ENCODE assay signal across 8 cellular contexts in genomic region chr2:232633413-232634318, GRCh38. TPM values are rescaled to one million over a fixed set of nuclear protein-coding genes. Genes with fewer than 3 reads are reported as not detected.
A peak's percentile ranks its signal among the peaks of the same experiment; 100 is the strongest.
DNase-seq lines count a peak whose midpoint lies in the region; ATAC-seq and TF ChIP-seq lines count a peak whose summit lies in the region.

A gene with protein sequence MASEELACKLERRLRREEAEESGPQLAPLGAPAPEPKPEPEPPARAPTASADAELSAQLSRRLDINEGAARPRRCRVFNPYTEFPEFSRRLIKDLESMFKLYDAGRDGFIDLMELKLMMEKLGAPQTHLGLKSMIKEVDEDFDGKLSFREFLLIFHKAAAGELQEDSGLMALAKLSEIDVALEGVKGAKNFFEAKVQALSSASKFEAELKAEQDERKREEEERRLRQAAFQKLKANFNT (plus strand): TSS chr2:232633604. CDS start chr2:232633705, 101 bp downstream.

- no peaks in the 10 kb centered on the region for H3K36me3 ChIP-seq in HEK293 (ENCODE audit: control insufficient read depth in 2 of 2, insufficient read depth in 1 of 2, low read length in 2 of 2)
- H3K36me3 ChIP-seq in SJSA1: no peaks in the 10 kb centered on the region
- no peaks in the 10 kb centered on the region for H3K36me3 ChIP-seq in cardiac muscle cell
- no peaks in the 10 kb centered on the region for H3K36me3 ChIP-seq in osteoblast (ENCODE audit: insufficient read depth, low read length)
- H3K36me3 ChIP-seq in thoracic aorta: no peaks in the 10 kb centered on the region

- no peaks in the 10 kb centered on the region for H3K79me2 ChIP-seq in osteoblast (ENCODE audit: insufficient read depth, low read length)

- ATAC-seq in thoracic aorta (ENCODE audit: insufficient number of reproducible peaks, low FRiP score, low read depth): peak; percentile 39
- no peak for ATAC-seq in GM21423 (IDR thresholded peaks at IDR 0.05; ENCODE audit: unreplicated experiment)

- H3K4me2 ChIP-seq in osteoblast (ENCODE audit: insufficient read depth, low read length): peak within 1 kb of the TSS; percentile 62

- TF ChIP-seq CTCF in HEK293 (tag by site-specific recombination; IDR thresholded peaks at IDR 0.05) (no peak), cardiac muscle cell (IDR thresholded peaks at IDR 0.05; ENCODE audit: low read depth, low read length) (no peak), osteoblast (IDR thresholded peaks at IDR 0.05; ENCODE audit: extremely low read depth, low read depth, low read length) (no peak), thoracic aorta (IDR thresholded peaks at IDR 0.05) (no peak)

- H2AFZ ChIP-seq in osteoblast (ENCODE audit: low read length): peak within 1 kb of the TSS; percentile 51

- peak; percentile 29 for DNase-seq in ACHN
- DNase-seq in SJSA1 (ENCODE audit: low read depth in 1 of 2, low spot score in 2 of 2): peak; percentile 75 to 83
- DNase-seq in activated naive CD8-positive, alpha-beta T cell treated with anti-CD3 and anti-CD28 coated beads, Interleukin-2, amount 50 U/mL, for 16 hours (ENCODE audit: low read depth, low spot score): peak; percentile 21
- peak; percentile 64 to 91 for DNase-seq in cardiac muscle cell (ENCODE audit: low read depth in 1 of 2, low spot score in 1 of 2)
- peak; percentile 83 for DNase-seq in osteoblast (ENCODE audit: insufficient read length, low spot score, missing footprints)
- peak; percentile 46 for DNase-seq in thoracic aorta (ENCODE audit: low spot score)

- H3K4me1 ChIP-seq in HEK293 (ENCODE audit: control insufficient read depth, insufficient read depth, low read length) (0 out of 2 replicates have a peak, but pooled peaks cover 6% of the 10 kb centered on the region), SJSA1 (replicated peaks) (peaks cover 22% of the 10 kb centered on the region), cardiac muscle cell (ENCODE audit: low read depth) (no peaks in the 10 kb centered on the region), osteoblast (ENCODE audit: insufficient read depth, low read length) (peaks cover 10% of the 10 kb centered on the region), thoracic aorta (ENCODE audit: control insufficient read depth in 1 of 2, low read depth in 2 of 2) (peaks cover 10 to 42% of the 10 kb centered on the region in 2 donors)

- H3K27ac ChIP-seq in HEK293 (ENCODE audit: extremely low read depth, low read depth, low read length) (peak within 1 kb of the TSS; percentile 70), SJSA1 (no peak within 1 kb of the TSS), cardiac muscle cell (no peak within 1 kb of the TSS), osteoblast (ENCODE audit: low read depth, low read length) (no peak within 1 kb of the TSS), thoracic aorta (peak within 1 kb of the TSS; percentile 94 to 99)

- H3K4me3 ChIP-seq in HEK293 (ENCODE audit: low read depth, low read length) (peak within 1 kb of the TSS; percentile 70), SJSA1 (peak within 1 kb of the TSS; percentile 48), cardiac muscle cell (peak within 1 kb of the TSS; percentile 38), osteoblast (ENCODE audit: insufficient read depth, low read length) (peak within 1 kb of the TSS; percentile 64), thoracic aorta (peak within 1 kb of the TSS; percentile 97)

- in situ Hi-C loops in ACHN (cut with HindIII; ENCODE audit: low pct_ligation_motif_present, low pct_unique_long_range_greater_than_20kb, low sequenced_read_pairs): no loop called here

- POLR2A ChIA-PET in HEK293 (lab: Yijun Ruan, JAX): interaction anchor here (0.6 to 1.9 kb wide), 13 partner anchors 9 to 107 kb away, joined by 3 to 9 read pairs (median 4); partner anchors contain the start of genes EIF4E2, GIGYF2 and TIGD1

- no peaks in the 10 kb centered on the region for H4K20me1 ChIP-seq in osteoblast (ENCODE audit: insufficient read depth, low read length)

- CTCF ChIA-PET in HEK293 (lab: Yijun Ruan, JAX): interaction anchor here (0.5 to 2.2 kb wide), 9 partner anchors 8 to 1165 kb away, joined by 3 to 8 read pairs (median 4); no protein-coding TSS in a partner anchor

- H3K9me3 ChIP-seq in HEK293 (ENCODE audit: control insufficient read depth, insufficient read depth, low read depth, low read length) (no peaks in the 10 kb centered on the region), SJSA1 (replicated peaks) (0 out of 2 replicates have a peak, but pooled peaks cover 4% of the 10 kb centered on the region), cardiac muscle cell (ENCODE audit: low read depth) (no peaks in the 10 kb centered on the region), osteoblast (ENCODE audit: low read depth, low read length) (no peaks in the 10 kb centered on the region), thoracic aorta (no peaks in the 10 kb centered on the region)

- H3K27me3 ChIP-seq in SJSA1 (replicated peaks) (peaks cover 12% of the 10 kb centered on the region), cardiac muscle cell (peaks cover 33% of the 10 kb centered on the region), osteoblast (ENCODE audit: insufficient read depth, low read length) (peaks cover 62% of the 10 kb centered on the region), thoracic aorta (replicated peaks; ENCODE audit: insufficient read depth) (no peaks in the 10 kb centered on the region)

TF ChIP-seq in HEK293, 187 proteins besides CTCF, POLR2A, EP300 and RAD21 (continues in another document):
- no peak for TF ChIP-seq ZNF544 (tag by site-specific recombination; IDR thresholded peaks at IDR 0.05)
- TF ChIP-seq PBX3 (CRISPR knock-in tag; IDR thresholded peaks at IDR 0.05): peak; percentile 89
- TF ChIP-seq, protein P1, sequence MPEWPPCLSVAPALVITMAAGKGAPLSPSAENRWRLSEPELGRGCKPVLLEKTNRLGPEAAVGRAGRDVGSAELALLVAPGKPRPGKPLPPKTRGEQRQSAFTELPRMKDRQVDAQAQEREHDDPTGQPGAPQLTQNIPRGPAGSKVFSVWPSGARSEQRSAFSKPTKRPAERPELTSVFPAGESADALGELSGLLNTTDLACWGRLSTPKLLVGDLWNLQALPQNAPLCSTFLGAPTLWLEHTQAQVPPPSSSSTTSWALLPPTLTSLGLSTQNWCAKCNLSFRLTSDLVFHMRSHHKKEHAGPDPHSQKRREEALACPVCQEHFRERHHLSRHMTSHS (tag by site-specific recombination; IDR thresholded peaks at IDR 0.05): no peak
- peak; percentile 82 for TF ChIP-seq ZIC2 (tag by site-specific recombination; IDR thresholded peaks at IDR 0.05)
- TF ChIP-seq, protein P2, sequence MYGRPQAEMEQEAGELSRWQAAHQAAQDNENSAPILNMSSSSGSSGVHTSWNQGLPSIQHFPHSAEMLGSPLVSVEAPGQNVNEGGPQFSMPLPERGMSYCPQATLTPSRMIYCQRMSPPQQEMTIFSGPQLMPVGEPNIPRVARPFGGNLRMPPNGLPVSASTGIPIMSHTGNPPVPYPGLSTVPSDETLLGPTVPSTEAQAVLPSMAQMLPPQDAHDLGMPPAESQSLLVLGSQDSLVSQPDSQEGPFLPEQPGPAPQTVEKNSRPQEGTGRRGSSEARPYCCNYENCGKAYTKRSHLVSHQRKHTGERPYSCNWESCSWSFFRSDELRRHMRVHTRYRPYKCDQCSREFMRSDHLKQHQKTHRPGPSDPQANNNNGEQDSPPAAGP (tag by site-specific recombination; IDR thresholded peaks at IDR 0.05): 0 out of 2 replicates have a peak, but pooled peaks have one; percentile 3
- no peak for TF ChIP-seq ZNF473 (tag by site-specific recombination; IDR thresholded peaks at IDR 0.05)
- TF ChIP-seq ZNF26 (tag by site-specific recombination; IDR thresholded peaks at IDR 0.05): no peak
- 0 out of 2 replicates have a peak, but pooled peaks have one; percentile 5 for TF ChIP-seq ZXDB (tag by site-specific recombination; IDR thresholded peaks at IDR 0.05)
- TF ChIP-seq PRDM6 (tag by site-specific recombination; IDR thresholded peaks at IDR 0.05): no peak
- no peak for TF ChIP-seq ZNF157 (tag by site-specific recombination; IDR thresholded peaks at IDR 0.05)
- peak; percentile 59 for TF ChIP-seq SP3 (tag by site-specific recombination; IDR thresholded peaks at IDR 0.05)

RNA-seq across cellular contexts. Expression of the gene that starts here (rescaled TPM):
- 0.66 and 1.4 TPM in 2 replicates for total RNA-seq in SJSA1 (2014; rRNA removed; shearing (Covaris generic))
- total RNA-seq in cardiac muscle cell (3.2 and 8.0 TPM in 2 replicates), osteoblast (2.4 and 3.6 TPM in 2 replicates), thoracic aorta (100 to 1,000 TPM; 111 to 211 TPM)
- polyA plus RNA-seq in cardiac muscle cell: 12.4 and 19.5 TPM in 2 replicates

Comparison
In these comparisons a context has a peak if more than half of its experiments do, and no peak if none do; other contexts are left out.
1. RNA of the gene that starts here (total RNA-seq): 111 to 211 TPM in thoracic aorta; 3.2 to 8.0 TPM in cardiac muscle cell, 2.4 to 3.6 TPM in osteoblast and 0.66 to 1.4 TPM in SJSA1; every median in the first group is over 10 times any median in the second.
2. DNase-seq: peak in every context shown above with its lines; median percentile 83 in osteoblast; 79 in SJSA1; 78 in cardiac muscle cell; 46 in thoracic aorta; 29 in ACHN; 21 in activated naive CD8-positive, alpha-beta T cell treated with anti-CD3 and anti-CD28 coated beads, Interleukin-2, amount 50 U/mL, for 16 hours.
3. H3K27ac ChIP-seq: peak in HEK293 (single experiment) and thoracic aorta (2 of 2); none in SJSA1 (single experiment), cardiac muscle cell (single experiment) and osteoblast (single experiment).
4. H3K4me3 ChIP-seq: peak in every context shown above with its lines; median percentile 97 in thoracic aorta; 70 in HEK293; 64 in osteoblast; 48 in SJSA1; 38 in cardiac muscle cell.